Comparison of ENCODE assay signal across 11 cellular contexts in the genomic region with DNA sequence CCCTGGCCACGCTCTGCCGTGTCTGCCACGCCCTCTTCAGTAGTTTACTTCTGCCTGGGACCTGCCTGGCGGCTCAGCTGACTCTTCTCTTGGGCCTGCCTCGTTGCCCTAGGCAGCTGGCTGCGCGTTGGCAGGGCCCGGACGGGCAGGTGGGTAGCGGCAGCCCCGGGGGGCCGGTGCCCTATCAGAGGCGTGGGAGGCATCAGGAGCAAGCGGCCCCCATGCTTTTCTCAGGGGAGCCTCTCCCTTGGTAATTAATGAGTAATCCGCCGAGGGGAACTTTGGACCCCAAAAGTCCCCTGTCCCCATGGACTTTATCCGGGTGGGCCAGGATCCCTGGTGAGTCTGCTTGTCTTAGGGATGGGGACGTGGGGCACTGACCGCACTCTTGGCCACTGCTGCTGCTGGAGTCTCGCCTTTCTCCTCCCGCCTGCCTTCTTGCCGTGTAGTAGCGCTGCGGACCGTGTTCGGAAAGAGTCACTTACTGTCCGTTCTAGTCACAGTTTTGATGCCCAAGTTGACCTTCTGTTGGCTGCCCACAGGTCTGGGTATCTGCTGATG. TPM values are rescaled to one million over a fixed set of nuclear protein-coding genes. Genes with fewer than 3 reads are reported as not detected.
A peak's percentile ranks its signal among the peaks of the same experiment; 100 is the strongest.
DNase-seq lines count a peak whose midpoint lies in the region; ATAC-seq and TF ChIP-seq lines count a peak whose summit lies in the region.
"Had no signal": no experiment of that assay in that cellular context is flagged by ENCODE, and none has a peak within 500 bp of the region (broad histone marks: within the 10 kb centered on the region; RNA-seq: fewer than 3 reads in every experiment).

No MANE protein-coding gene starts in this region.

- peak overlapping the region; percentile 38 for H3K4me3 Mint-ChIP-seq in natural killer cell
- H3K4me3 Mint-ChIP-seq in natural killer cell treated with Interleukin-12 subunit alpha and Interleukin-12 subunit beta and Interleukin-15 and Interleukin-18, amount 100 ng/mL, for 72 hours, result no peak overlapping the region
- H3K4me3 Mint-ChIP-seq in naive thymus-derived CD8-positive, alpha-beta T cell, result peak overlapping the region in 5 of 10 donors; percentile 17 to 86 (median 56)

- H3K27ac Mint-ChIP-seq in natural killer cell, result no peak overlapping the region
- peak overlapping the region in 1 of 2 donors; percentile 75 for H3K27ac Mint-ChIP-seq in natural killer cell treated with Interleukin-12 subunit alpha and Interleukin-12 subunit beta and Interleukin-15 and Interleukin-18, amount 100 ng/mL, for 72 hours
- peak overlapping the region in 8 of 10 donors; percentile 41 to 87 (median 76) for H3K27ac Mint-ChIP-seq in naive thymus-derived CD8-positive, alpha-beta T cell

- H3K4me3 ChIP-seq in epithelial cell of esophagus (ENCODE audit: low read length), result no peak overlapping the region

- H3K9me3 Mint-ChIP-seq in natural killer cell, result no peaks in the 10 kb centered on the region
- no peaks in the 10 kb centered on the region for H3K9me3 Mint-ChIP-seq in natural killer cell treated with Interleukin-12 subunit alpha and Interleukin-12 subunit beta and Interleukin-15 and Interleukin-18, amount 100 ng/mL, for 72 hours
- peaks cover 0 to 8% (median 0%) of the 10 kb centered on the region in 9 donors for H3K9me3 Mint-ChIP-seq in naive thymus-derived CD8-positive, alpha-beta T cell

- intact Hi-C loops in natural killer cell (cut with micrococcal nuclease), result no loop called here

- TF ChIP-seq CTCF in natural killer cell (IDR thresholded peaks at IDR 0.05) (no peak), epithelial cell of esophagus (IDR thresholded peaks at IDR 0.05; ENCODE audit: insufficient read depth, low read depth, low read length, missing control alignments) (no peak)

- POLR2A ChIA-PET in naive thymus-derived CD8-positive, alpha-beta T cell (lab: Charles Lee), result interaction anchor here (1.4 to 17.4 kb wide), 2 partner anchors 16 to 41 kb away, joined by 3 to 388 read pairs; partner anchors contain the start of gene SKI

- ATAC-seq in natural killer cell (no peak), HG03460 (IDR thresholded peaks at IDR 0.05; ENCODE audit: unreplicated experiment) (no peak), HG02870 (IDR thresholded peaks at IDR 0.05; ENCODE audit: unreplicated experiment) (no peak)
- ATAC-seq in natural killer cell treated with Interleukin-12 subunit alpha and Interleukin-12 subunit beta and Interleukin-15 and Interleukin-18, amount 100 ng/mL, for 72 hours, result no peak
- no peak for ATAC-seq in naive thymus-derived CD8-positive, alpha-beta T cell
- ATAC-seq in activated CD4-positive, CD25-positive, alpha-beta regulatory T cell treated with anti-CD3 and anti-CD28 coated beads, Interleukin-2, amount 50 U/mL, for 24 hours, result no peak

- no peak for DNase-seq in natural killer cell
- no peak for DNase-seq in natural killer cell treated with Interleukin-12 subunit alpha and Interleukin-12 subunit beta and Interleukin-15 and Interleukin-18, amount 100 ng/mL, for 72 hours (ENCODE audit: low spot score)
- peak; percentile 38 for DNase-seq in epithelial cell of esophagus (ENCODE audit: low read depth)
- DNase-seq in naive thymus-derived CD8-positive, alpha-beta T cell, result no peak
- no peak for DNase-seq in activated naive CD4-positive, alpha-beta T cell (lab: John Stamatoyannopoulos, UW)
- DNase-seq: amygdala, DND-41, SK-N-SH had no signal

- no peaks in the 10 kb centered on the region for H3K27me3 Mint-ChIP-seq in natural killer cell (ENCODE audit: low read depth in 2 of 2)
- H3K27me3 Mint-ChIP-seq in natural killer cell treated with Interleukin-12 subunit alpha and Interleukin-12 subunit beta and Interleukin-15 and Interleukin-18, amount 100 ng/mL, for 72 hours, result no peaks in the 10 kb centered on the region
- H3K27me3 Mint-ChIP-seq in naive thymus-derived CD8-positive, alpha-beta T cell, result peaks cover 0 to 6% (median 0%) of the 10 kb centered on the region in 5 donors

- H3K36me3 Mint-ChIP-seq in natural killer cell, result no peaks in the 10 kb centered on the region
- no peaks in the 10 kb centered on the region for H3K36me3 Mint-ChIP-seq in natural killer cell treated with Interleukin-12 subunit alpha and Interleukin-12 subunit beta and Interleukin-15 and Interleukin-18, amount 100 ng/mL, for 72 hours
- peaks cover 0 to 20% (median 9%) of the 10 kb centered on the region in 3 donors for H3K36me3 Mint-ChIP-seq in naive thymus-derived CD8-positive, alpha-beta T cell

- peaks cover 21 to 45% of the 10 kb centered on the region in 2 donors for H3K4me1 Mint-ChIP-seq in natural killer cell
- H3K4me1 Mint-ChIP-seq in natural killer cell treated with Interleukin-12 subunit alpha and Interleukin-12 subunit beta and Interleukin-15 and Interleukin-18, amount 100 ng/mL, for 72 hours (ENCODE audit: low read depth in 2 of 2), result peaks cover 21 to 25% of the 10 kb centered on the region in 2 donors
- H3K4me1 Mint-ChIP-seq in naive thymus-derived CD8-positive, alpha-beta T cell, result peaks cover 23 to 80% (median 68%) of the 10 kb centered on the region in 4 donors

RNA-seq across cellular contexts. Expression of gene SKI, which starts 22.7 kb away (rescaled TPM):
- total RNA-seq in natural killer cell, result 100 to 1,000 TPM in 2 of 3 donors, 10 to 100 TPM in 1; 96.9 to 145 (median 140) TPM
- 10 to 100 TPM; 16.5 to 42.7 TPM for total RNA-seq in natural killer cell treated with Interleukin-12 subunit alpha and Interleukin-12 subunit beta and Interleukin-15 and Interleukin-18, amount 100 ng/mL, for 72 hours
- 100 to 1,000 TPM in 1 of 2 experiments, 10 to 100 TPM in 1; 98.3 to 105 TPM for total RNA-seq in naive thymus-derived CD8-positive, alpha-beta T cell
- under 1 TPM; 0.30 to 0.80 (median 0.53) TPM for polyA plus RNA-seq in naive thymus-derived CD8-positive, alpha-beta T cell

RNA-seq across cellular contexts. Expression of gene FAAP20, which starts 56.2 kb away (rescaled TPM):
- 10 to 100 TPM; 40.3 to 53.0 (median 43.3) TPM for total RNA-seq in natural killer cell
- 10 to 100 TPM; 43.4 to 61.8 TPM for total RNA-seq in natural killer cell treated with Interleukin-12 subunit alpha and Interleukin-12 subunit beta and Interleukin-15 and Interleukin-18, amount 100 ng/mL, for 72 hours
- 10 to 100 TPM; 39.4 to 49.3 TPM for total RNA-seq in naive thymus-derived CD8-positive, alpha-beta T cell
- 10 to 100 TPM; 70.1 to 76.6 (median 74.9) TPM for polyA plus RNA-seq in naive thymus-derived CD8-positive, alpha-beta T cell

Comparison
In these comparisons a context has a peak if more than half of its experiments do, and no peak if none do; other contexts are left out.
1. H3K27ac Mint-ChIP-seq: peak in naive thymus-derived CD8-positive, alpha-beta T cell (8 of 10); none in natural killer cell (0 of 2).